Comparison of ENCODE assay signal across 1 cellular context in the genomic region with DNA sequence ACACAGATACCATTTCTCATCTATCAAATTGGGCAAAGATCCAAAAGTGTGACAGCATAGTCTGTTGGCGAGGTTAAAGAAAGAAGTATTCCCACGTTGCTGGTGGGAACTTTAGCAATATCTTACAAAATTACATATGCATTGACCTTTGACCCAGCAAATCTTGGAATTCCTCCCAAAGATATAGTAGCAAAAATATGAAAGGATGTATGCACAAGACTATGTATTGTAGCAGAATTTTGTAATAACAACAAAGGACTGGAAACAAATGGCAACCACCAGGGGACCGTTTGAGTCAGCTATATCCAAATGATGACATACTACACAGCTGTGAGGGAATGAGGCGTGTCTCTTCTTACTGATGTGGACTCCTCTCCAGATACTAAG.
TF ChIP-seq lines count a peak whose summit lies in the region.

No MANE protein-coding gene starts in this region.

TF ChIP-seq in IMR-90, 13 proteins besides CTCF, POLR2A, EP300 and RAD21:
- no peak for TF ChIP-seq RFX5 (IDR thresholded peaks at IDR 0.05; ENCODE audit: low read depth, low read length)
- no peak for TF ChIP-seq FOS (IDR thresholded peaks at IDR 0.05; ENCODE audit: low read depth, low read length)
- TF ChIP-seq MAZ (IDR thresholded peaks at IDR 0.05; ENCODE audit: borderline replicate concordance, low read depth, low read length): no peak
- TF ChIP-seq CHD1 (IDR thresholded peaks at IDR 0.05; ENCODE audit: low read depth, low read length): no peak
- no peak for TF ChIP-seq NFE2L2 (IDR thresholded peaks at IDR 0.05; ENCODE audit: low read depth, low read length)
- TF ChIP-seq, protein P1, sequence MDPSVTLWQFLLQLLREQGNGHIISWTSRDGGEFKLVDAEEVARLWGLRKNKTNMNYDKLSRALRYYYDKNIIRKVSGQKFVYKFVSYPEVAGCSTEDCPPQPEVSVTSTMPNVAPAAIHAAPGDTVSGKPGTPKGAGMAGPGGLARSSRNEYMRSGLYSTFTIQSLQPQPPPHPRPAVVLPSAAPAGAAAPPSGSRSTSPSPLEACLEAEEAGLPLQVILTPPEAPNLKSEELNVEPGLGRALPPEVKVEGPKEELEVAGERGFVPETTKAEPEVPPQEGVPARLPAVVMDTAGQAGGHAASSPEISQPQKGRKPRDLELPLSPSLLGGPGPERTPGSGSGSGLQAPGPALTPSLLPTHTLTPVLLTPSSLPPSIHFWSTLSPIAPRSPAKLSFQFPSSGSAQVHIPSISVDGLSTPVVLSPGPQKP (IDR thresholded peaks at IDR 0.05; ENCODE audit: borderline replicate concordance, low read depth, low read length): no peak
- no peak for TF ChIP-seq MXI1 (IDR thresholded peaks at IDR 0.05; ENCODE audit: borderline replicate concordance, low read depth, low read length)
